13 cellular contexts compared by ENCODE assay signal in the genomic region with DNA sequence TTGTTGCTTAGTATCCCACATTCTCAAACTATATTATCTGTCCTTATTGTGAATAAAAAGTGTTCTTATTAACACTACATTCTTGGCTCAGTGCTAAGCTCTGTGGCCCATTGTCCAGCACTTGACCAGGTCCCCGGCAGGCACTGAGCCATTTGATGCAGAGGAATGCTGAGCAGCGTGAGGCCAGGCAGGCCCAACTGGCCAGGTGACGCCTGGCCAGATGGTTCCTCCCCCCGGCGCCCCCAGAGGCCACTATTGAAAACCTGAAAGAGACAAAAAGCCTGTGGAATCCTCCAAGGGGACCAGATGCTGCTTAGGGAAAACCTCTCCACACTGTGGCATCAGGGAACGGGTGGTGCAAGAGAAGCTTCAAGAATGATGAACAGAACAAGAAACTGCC.
DNase-seq lines count a peak whose midpoint lies in the region; ATAC-seq, FAIRE-seq and TF ChIP-seq lines count a peak whose summit lies in the region.
"Had no signal": no experiment of that assay in that cellular context is flagged by ENCODE, and none has a peak within 500 bp of the region (broad histone marks: within the 10 kb centered on the region; RNA-seq: fewer than 3 reads in every experiment).

No MANE protein-coding gene starts in this region.

- no peak overlapping the region for H2AFZ ChIP-seq in GM12878 (ENCODE audit: control insufficient read depth, low read depth, low read length)

- TF ChIP-seq RAD21 in GM12878 (IDR thresholded peaks at IDR 0.05; ENCODE audit: insufficient read depth, low read depth, low read length), result peak; percentile 27; the same call in 1 of the 2 replicates

- RAD21 ChIA-PET in GM12878 (lab: Charles Lee; ENCODE audit: unreplicated experiment), result interaction anchor here (1.2 to 2.7 kb wide), 5 partner anchors 54 to 890 kb away, joined by 3 to 11 read pairs (median 6); no protein-coding TSS in a partner anchor

- H4K20me1 ChIP-seq in GM12878 (ENCODE audit: control insufficient read depth, insufficient read depth), result no peaks in the 10 kb centered on the region

- POLR2A ChIA-PET in GM12878 (lab: Charles Lee), result interaction anchor here (1.0 kb wide), 2 partner anchors 9 to 600 kb away, joined by 3 to 4 read pairs; no protein-coding TSS in a partner anchor

- H3K4me3 ChIP-seq in GM12878, result no peak overlapping the region
- H3K4me3 ChIP-seq: dorsolateral prefrontal cortex had no signal

- in situ Hi-C loops in GM12878 (cut with MboI), result loop anchor here (5.0 kb wide), 2 partner anchors 599 to 719 kb away; a partner anchor contains a TSS

- no peaks in the 10 kb centered on the region for H3K9me3 ChIP-seq in GM12878 (replicated peaks; ENCODE audit: control insufficient read depth, insufficient read depth, low read length)
- H3K9me3 ChIP-seq: BE2C had no signal

- no peak for TF ChIP-seq EP300 in GM12878 (IDR thresholded peaks at IDR 0.05; ENCODE audit: borderline replicate concordance in 1 of 2, control insufficient read depth in 1 of 2, low read depth in 2 of 2, low read length in 2 of 2)

- SMC1A ChIA-PET in GM12878 (lab: Charles Lee; ENCODE audit: uncharacterized antibody, unreplicated experiment), result interaction anchor here (0.7 to 2.1 kb wide), 10 partner anchors 10 to 719 kb away, joined by 3 to 9 read pairs (median 3); no protein-coding TSS in a partner anchor

- H3K79me2 ChIP-seq in GM12878 (ENCODE audit: control insufficient read depth, insufficient read depth, low read length), result no peaks in the 10 kb centered on the region

- no peak overlapping the region for H3K27ac Mint-ChIP-seq in Calu3 (ENCODE audit: unreplicated experiment)
- H3K27ac Mint-ChIP-seq in activated T-cell treated with anti-CD3 and anti-CD28 coated beads, Interleukin-2, amount 50 U/mL, for 72 hours, result no peak overlapping the region

- FAIRE-seq in GM12878 (lab: Jason Lieb, UNC), result no peak

- H3K9ac ChIP-seq in GM12878 (ENCODE audit: control insufficient read depth, insufficient read depth, low read length), result no peak overlapping the region

- no peak overlapping the region for H3K4me2 ChIP-seq in GM12878 (ENCODE audit: control insufficient read depth, insufficient read depth)

- DNase-seq in Calu3 (peak; percentile 48), HT-29 (ENCODE audit: low spot score) (peak; percentile 17), GM12878 (ENCODE audit: low read depth, low spot score) (no peak), myocyte (ENCODE audit: low read depth) (peak; percentile 25), NCI-H510A (lab: John Stamatoyannopoulos, UW) (no peak), Ammon's horn (ENCODE audit: low spot score) (no peak)
- no peak for DNase-seq in activated T-cell treated with anti-CD3 and anti-CD28 coated beads, Interleukin-2, amount 50 U/mL, for 72 hours
- DNase-seq: BE2C, GDM1, MV-4-11, NCI-H774 had no signal

- no peak for TF ChIP-seq POLR2A in GM12878 (IDR thresholded peaks at IDR 0.05; ENCODE audit: low read depth, low read length)

- BruUV-seq in Calu3 (replicated peaks; lab: Mats Ljungman, UMichigan), result no TSS peak
- no TSS peak for BruUV-seq in GM12878 (replicated peaks; lab: Mats Ljungman, UMichigan)

- H3K27me3 Mint-ChIP-seq in Calu3 (ENCODE audit: unreplicated experiment), result no peaks in the 10 kb centered on the region
- H3K27me3 Mint-ChIP-seq in activated T-cell treated with anti-CD3 and anti-CD28 coated beads, Interleukin-2, amount 50 U/mL, for 72 hours (ENCODE audit: low read depth), result no peaks in the 10 kb centered on the region

- ATAC-seq in GM12878 (no peak), HG02840 (IDR thresholded peaks at IDR 0.05; ENCODE audit: low FRiP score, unreplicated experiment) (no peak)
- ATAC-seq in activated T-cell treated with anti-CD3 and anti-CD28 coated beads, Interleukin-2, amount 50 U/mL, for 72 hours (replicated peaks in 1 of 2), result no peak

- no peaks in the 10 kb centered on the region for H3K27me3 ChIP-seq in GM12878 (replicated peaks in 1 of 2; ENCODE audit: control insufficient read depth in 2 of 2, insufficient read depth in 2 of 2, low read length in 1 of 2)
- H3K27me3 ChIP-seq: BE2C, dorsolateral prefrontal cortex had no signal

- H3K36me3 Mint-ChIP-seq in Calu3 (ENCODE audit: insufficient read depth, unreplicated experiment), result peaks cover 7% of the 10 kb centered on the region
- H3K36me3 Mint-ChIP-seq in activated T-cell treated with anti-CD3 and anti-CD28 coated beads, Interleukin-2, amount 50 U/mL, for 72 hours (ENCODE audit: insufficient read depth in 2 of 2), result no peaks in the 10 kb centered on the region

- no peaks in the 10 kb centered on the region for H3K36me3 ChIP-seq in GM12878 (ENCODE audit: control insufficient read depth in 2 of 2, insufficient read depth in 2 of 2, low read length in 1 of 2)
- H3K36me3 ChIP-seq: BE2C had no signal

- no peak overlapping the region for H3K4me3 Mint-ChIP-seq in Calu3 (ENCODE audit: low read depth, unreplicated experiment)
- no peak overlapping the region for H3K4me3 Mint-ChIP-seq in activated T-cell treated with anti-CD3 and anti-CD28 coated beads, Interleukin-2, amount 50 U/mL, for 72 hours

- intact Hi-C loops in Calu3 (cut with micrococcal nuclease; ENCODE audit: unreplicated experiment) (loop anchor here (5.0 to 10.0 kb wide), 4 partner anchors 183 to 599 kb away; a partner anchor contains a TSS), GM12878 (cut with micrococcal nuclease; ENCODE audit: unreplicated experiment) (loop anchor here (10.0 kb wide), 1 partner anchor 407 kb away; no protein-coding TSS in a partner anchor)

- H3K9me3 Mint-ChIP-seq in Calu3 (ENCODE audit: low read depth, unreplicated experiment), result no peaks in the 10 kb centered on the region
- H3K9me3 Mint-ChIP-seq in activated T-cell treated with anti-CD3 and anti-CD28 coated beads, Interleukin-2, amount 50 U/mL, for 72 hours, result no peaks in the 10 kb centered on the region

- WGBS in GM12878 (ENCODE audit: insufficient coverage, insufficient replicate concordance, low lambda C conversion rate, missing lambda C conversion rate), result 29% methylated on average over 6 of the region's 6 CpGs

- CTCF ChIA-PET in Calu3 (lab: Charles Lee), result interaction anchor here (0.6 to 1.0 kb wide), 2 partner anchors 271 to 572 kb away, joined by 3 to 4 read pairs; no protein-coding TSS in a partner anchor
- CTCF ChIA-PET in GM12878 (lab: Yijun Ruan, JAX), result interaction anchor here (0.6 to 1.4 kb wide), 8 partner anchors 10 to 1655 kb away, joined by 3 to 4 read pairs (median 3); no protein-coding TSS in a partner anchor

- peaks cover 15% of the 10 kb centered on the region for H3K4me1 ChIP-seq in GM12878 (ENCODE audit: control insufficient read depth, insufficient read depth, low read length)
- H3K4me1 ChIP-seq: BE2C had no signal

- no peak for TF ChIP-seq CTCF in Calu3 (IDR thresholded peaks at IDR 0.05; ENCODE audit: unreplicated experiment)
- TF ChIP-seq CTCF in GM12878 (IDR thresholded peaks at IDR 0.05 in 2 of 3, conservative IDR thresholded peaks at IDR 0.05 in 1 of 3; ENCODE audit: control insufficient read depth in 2 of 3, extremely low read depth in 1 of 3, insufficient read depth in 1 of 3, low read depth in 3 of 3, low read length in 3 of 3), result 0 out of 6 replicates have a peak, but pooled peaks of 1 of the 3 experiments have one; percentile 10

- peaks cover 40% of the 10 kb centered on the region for H3K4me1 Mint-ChIP-seq in Calu3 (ENCODE audit: low read depth, unreplicated experiment)
- no peaks in the 10 kb centered on the region for H3K4me1 Mint-ChIP-seq in activated T-cell treated with anti-CD3 and anti-CD28 coated beads, Interleukin-2, amount 50 U/mL, for 72 hours (ENCODE audit: low read depth)

- H3K27ac ChIP-seq in GM12878 (ENCODE audit: control insufficient read depth, insufficient read depth), result no peak overlapping the region
- H3K27ac ChIP-seq: dorsolateral prefrontal cortex had no signal

TF ChIP-seq in GM12878, 131 proteins besides CTCF, POLR2A, EP300 and RAD21:
- TF ChIP-seq RBBP5 (conservative IDR thresholded peaks at IDR 0.05), result no peak
- no peak for TF ChIP-seq IKZF1 (conservative IDR thresholded peaks at IDR 0.05)
- TF ChIP-seq HCFC1 (IDR thresholded peaks at IDR 0.05; ENCODE audit: low read length), result no peak
- TF ChIP-seq, protein P1, sequence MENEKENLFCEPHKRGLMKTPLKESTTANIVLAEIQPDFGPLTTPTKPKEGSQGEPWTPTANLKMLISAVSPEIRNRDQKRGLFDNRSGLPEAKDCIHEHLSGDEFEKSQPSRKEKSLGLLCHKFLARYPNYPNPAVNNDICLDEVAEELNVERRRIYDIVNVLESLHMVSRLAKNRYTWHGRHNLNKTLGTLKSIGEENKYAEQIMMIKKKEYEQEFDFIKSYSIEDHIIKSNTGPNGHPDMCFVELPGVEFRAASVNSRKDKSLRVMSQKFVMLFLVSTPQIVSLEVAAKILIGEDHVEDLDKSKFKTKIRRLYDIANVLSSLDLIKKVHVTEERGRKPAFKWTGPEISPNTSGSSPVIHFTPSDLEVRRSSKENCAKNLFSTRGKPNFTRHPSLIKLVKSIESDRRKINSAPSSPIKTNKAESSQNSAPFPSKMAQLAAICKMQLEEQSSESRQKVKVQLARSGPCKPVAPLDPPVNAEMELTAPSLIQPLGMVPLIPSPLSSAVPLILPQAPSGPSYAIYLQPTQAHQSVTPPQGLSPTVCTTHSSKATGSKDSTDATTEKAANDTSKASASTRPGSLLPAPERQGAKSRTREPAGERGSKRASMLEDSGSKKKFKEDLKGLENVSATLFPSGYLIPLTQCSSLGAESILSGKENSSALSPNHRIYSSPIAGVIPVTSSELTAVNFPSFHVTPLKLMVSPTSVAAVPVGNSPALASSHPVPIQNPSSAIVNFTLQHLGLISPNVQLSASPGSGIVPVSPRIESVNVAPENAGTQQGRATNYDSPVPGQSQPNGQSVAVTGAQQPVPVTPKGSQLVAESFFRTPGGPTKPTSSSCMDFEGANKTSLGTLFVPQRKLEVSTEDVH (IDR thresholded peaks at IDR 0.05; ENCODE audit: low read depth, partially characterized antibody), result no peak
- TF ChIP-seq CHD2 (IDR thresholded peaks at IDR 0.05; ENCODE audit: borderline replicate concordance, low read depth, low read length), result no peak
- no peak for TF ChIP-seq PAX5 (IDR thresholded peaks at IDR 0.05; ENCODE audit: borderline replicate concordance, low read depth, low read length)
- TF ChIP-seq BHLHE40 (IDR thresholded peaks at IDR 0.05; ENCODE audit: borderline replicate concordance in 1 of 2, low read depth in 2 of 2, low read length in 1 of 2), result no peak
- no peak for TF ChIP-seq TBL1XR1 (IDR thresholded peaks at IDR 0.05; ENCODE audit: low read depth, low read length)
- no peak for TF ChIP-seq MEF2A (IDR thresholded peaks at IDR 0.05; ENCODE audit: insufficient read depth, low read depth, low read length)
- TF ChIP-seq MYC (IDR thresholded peaks at IDR 0.05; ENCODE audit: insufficient read depth, insufficient read length, insufficient replicate concordance, low read length, severe bottlenecking), result no peak
- no peak for TF ChIP-seq EED (IDR thresholded peaks at IDR 0.05; ENCODE audit: low read depth)
- TF ChIP-seq RFX5 (IDR thresholded peaks at IDR 0.05; ENCODE audit: low read depth, low read length), result no peak
- no peak for TF ChIP-seq YY1 (IDR thresholded peaks at IDR 0.05; ENCODE audit: low read depth, low read length)
- no peak for TF ChIP-seq SUPT20H (IDR thresholded peaks at IDR 0.05; ENCODE audit: borderline replicate concordance, control insufficient read depth, low read depth, low read length)

Comparison
In these comparisons a context has a peak if more than half of its experiments do, and no peak if none do; other contexts are left out.
1. DNase-seq: peak in Calu3 (single experiment), HT-29 (single experiment) and myocyte (single experiment); none in GM12878 (single experiment), activated T-cell treated with anti-CD3 and anti-CD28 coated beads, Interleukin-2, amount 50 U/mL, for 72 hours (0 of 2), NCI-H510A (single experiment) and Ammon's horn (single experiment).